In genomic region chr9:130137870-130138653, GRCh38 we compare ENCODE assay signal across 8 cellular contexts. TPM values are rescaled to one million over a fixed set of nuclear protein-coding genes. Genes with fewer than 3 reads are reported as not detected.
A peak's percentile ranks its signal among the peaks of the same experiment; 100 is the strongest.
DNase-seq lines count a peak whose midpoint lies in the region; FAIRE-seq and TF ChIP-seq lines count a peak whose summit lies in the region.

No MANE protein-coding gene starts in this region.

- H3K27ac Mint-ChIP-seq in activated T-cell treated with anti-CD3 and anti-CD28 coated beads, Interleukin-2, amount 50 U/mL, for 24 hours: peak overlapping the region; percentile 72

- intact Hi-C loops in ascending aorta (cut with DNase I): no loop called here
- intact Hi-C loops in tibial artery (cut with DNase I; ENCODE audit: low total_unique reads): no loop called here

- no peak for FAIRE-seq in D721Med (lab: Jason Lieb, UNC)

- peaks cover 68% of the 10 kb centered on the region for H3K4me1 Mint-ChIP-seq in activated T-cell treated with anti-CD3 and anti-CD28 coated beads, Interleukin-2, amount 50 U/mL, for 24 hours (ENCODE audit: low read depth)

- no peak for TF ChIP-seq CTCF in ascending aorta (IDR thresholded peaks at IDR 0.05)
- TF ChIP-seq CTCF in tibial artery (IDR thresholded peaks at IDR 0.05): no peak
- no peak for TF ChIP-seq CTCF in D721Med (IDR thresholded peaks at IDR 0.05; ENCODE audit: insufficient read depth, missing control alignments)

- H3K36me3 ChIP-seq in ascending aorta: peaks cover 3 to 36% of the 10 kb centered on the region in 2 donors
- H3K36me3 ChIP-seq in iPS-20b (ENCODE audit: insufficient read depth, low read depth, low read length): peaks cover 7% of the 10 kb centered on the region; the same call in 1 of the 2 replicates
- H3K36me3 ChIP-seq in tibial artery: peaks cover 0 to 37% (median 30%) of the 10 kb centered on the region in 3 donors

- H3K4me3 ChIP-seq in ascending aorta (no peak overlapping the region), iPS-20b (ENCODE audit: low read length) (peak overlapping the region; percentile 17; the same call in 1 of the 2 replicates), tibial artery (no peak overlapping the region)

- H3K27me3 Mint-ChIP-seq in activated T-cell treated with anti-CD3 and anti-CD28 coated beads, Interleukin-2, amount 50 U/mL, for 24 hours: no peaks in the 10 kb centered on the region

- H3K27me3 ChIP-seq in ascending aorta (no peaks in the 10 kb centered on the region), iPS-20b (ENCODE audit: insufficient read depth, low read length) (no peaks in the 10 kb centered on the region), tibial artery (no peaks in the 10 kb centered on the region)

- H3K4me1 ChIP-seq in ascending aorta: peaks cover 0 to 7% of the 10 kb centered on the region in 2 donors
- H3K4me1 ChIP-seq in iPS-20b (ENCODE audit: insufficient read depth, low read length): peaks cover 15% of the 10 kb centered on the region
- peaks cover 0 to 29% (median 14%) of the 10 kb centered on the region in 4 donors for H3K4me1 ChIP-seq in tibial artery

- H3K27ac ChIP-seq in ascending aorta (peak overlapping the region; percentile 39 to 64), iPS-20b (ENCODE audit: low read length) (peak overlapping the region; percentile 26), tibial artery (peak overlapping the region; percentile 29 to 46)

- DNase-seq in activated T-cell treated with anti-CD3 and anti-CD28 coated beads, Interleukin-2, amount 50 U/mL, for 24 hours: no peak
- DNase-seq in activated T-cell treated with anti-CD3 and anti-CD28 coated beads, Interleukin-2, amount 50 U/mL, for 48 hours: no peak
- DNase-seq in ascending aorta (ENCODE audit: low spot score in 2 of 2): no peak
- peak in 1 of 2 donors; percentile 71 for DNase-seq in tibial artery
- no peak for DNase-seq in D721Med (ENCODE audit: insufficient read length, low spot score)
- DNase-seq in effector CD8-positive, alpha-beta T cell (lab: John Stamatoyannopoulos, UW): no peak
- no peak for DNase-seq in activated CD8-positive, alpha-beta memory T cell treated with anti-CD3 and anti-CD28 coated beads, Interleukin-2, amount 50 U/mL, for 4 hours

- H3K9me3 ChIP-seq in ascending aorta (no peaks in the 10 kb centered on the region), iPS-20b (ENCODE audit: insufficient read depth, low read depth, low read length) (no peaks in the 10 kb centered on the region), tibial artery (no peaks in the 10 kb centered on the region)

- peak overlapping the region; percentile 56; the same call in 1 of the 2 replicates for H3K9ac ChIP-seq in iPS-20b (ENCODE audit: low read depth, low read length)

- H3K36me3 Mint-ChIP-seq in activated T-cell treated with anti-CD3 and anti-CD28 coated beads, Interleukin-2, amount 50 U/mL, for 24 hours (ENCODE audit: low read depth): peaks cover 54% of the 10 kb centered on the region

- H3K9me3 Mint-ChIP-seq in activated T-cell treated with anti-CD3 and anti-CD28 coated beads, Interleukin-2, amount 50 U/mL, for 24 hours: no peaks in the 10 kb centered on the region

- no peak overlapping the region for H3K4me3 Mint-ChIP-seq in activated T-cell treated with anti-CD3 and anti-CD28 coated beads, Interleukin-2, amount 50 U/mL, for 24 hours

RNA-seq across cellular contexts. Expression of gene NCS1, which starts 34.1 kb away (rescaled TPM):
- 34.7 TPM for total RNA-seq in ascending aorta
